In the genomic region with DNA sequence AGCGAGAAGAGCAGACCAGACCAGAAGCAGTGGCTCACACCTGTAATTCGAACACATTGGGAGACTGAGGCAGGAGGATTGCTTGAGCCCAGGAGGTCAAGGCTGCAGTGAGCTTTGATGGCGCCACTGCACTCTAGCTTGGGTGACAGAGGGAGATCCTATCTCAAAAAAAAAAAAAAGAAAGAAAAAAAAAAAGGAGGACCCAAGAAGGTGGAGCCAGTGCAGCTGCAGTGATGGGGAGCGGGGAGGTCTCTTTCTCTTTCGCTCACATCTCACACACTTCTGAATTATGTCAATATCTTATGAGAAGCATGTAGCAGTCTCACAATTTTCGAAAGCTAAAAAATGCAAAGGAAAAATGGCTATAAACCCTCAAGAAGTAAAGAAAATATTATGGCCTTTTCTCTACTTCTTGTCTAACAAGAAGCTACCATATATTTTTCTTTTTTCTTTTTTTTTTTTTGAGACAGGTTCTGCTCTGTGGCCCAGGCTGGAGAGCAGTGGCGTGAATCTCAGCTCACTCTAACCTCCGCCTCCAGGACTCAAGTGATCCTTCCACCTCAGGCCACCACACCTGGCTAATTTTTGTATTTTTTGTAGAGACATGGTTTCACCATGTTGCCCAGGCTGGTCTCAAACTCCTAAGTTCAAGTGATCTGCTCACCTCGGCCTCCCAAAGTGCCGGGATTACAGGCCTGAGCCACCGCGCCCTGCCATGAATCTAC, we compare ENCODE assay signal across 21 cellular contexts. TPM values are rescaled to one million over a fixed set of nuclear protein-coding genes. Genes with fewer than 3 reads are reported as not detected.
DNase-seq lines count a peak whose midpoint lies in the region; ATAC-seq and TF ChIP-seq lines count a peak whose summit lies in the region.
"Had no signal": no experiment of that assay in that cellular context is flagged by ENCODE, and none has a peak within 500 bp of the region (broad histone marks: within the 10 kb centered on the region; RNA-seq: fewer than 3 reads in every experiment).

No MANE protein-coding gene starts in this region.

- no peak for DNase-seq in GM23338 (ENCODE audit: low spot score)
- DNase-seq in NAMALWA (ENCODE audit: low spot score) = peak; percentile 89
- no peak for DNase-seq in mammary epithelial cell
- no peak for DNase-seq in osteoblast (ENCODE audit: insufficient read length, low spot score, missing footprints)
- DNase-seq: BE2C; CD4-positive, alpha-beta T cell; DND-41; GDM1; GOT3; KG1; NCI-H1092 treated with DMSO at 0.1 percent for 48 hours; NCI-H2081 treated with DMSO at 0.1 percent for 48 hours; NCI-H510A treated with DMSO at 0.1 percent for 48 hours; NCI-H82; SHP77; SK-N-SH had no signal

- H3K79me2 ChIP-seq in GM23338 (replicated peaks; ENCODE audit: insufficient read depth) (no peaks in the 10 kb centered on the region), mammary epithelial cell (ENCODE audit: insufficient read depth, low read length) (no peaks in the 10 kb centered on the region), osteoblast (ENCODE audit: insufficient read depth, low read length) (no peaks in the 10 kb centered on the region)

- no peaks in the 10 kb centered on the region for H3K36me3 ChIP-seq in GM23338 (ENCODE audit: insufficient read depth)
- no peaks in the 10 kb centered on the region for H3K36me3 ChIP-seq in mammary epithelial cell (ENCODE audit: insufficient read depth, low read length)
- no peaks in the 10 kb centered on the region for H3K36me3 ChIP-seq in osteoblast (ENCODE audit: insufficient read depth, low read length)
- H3K36me3 ChIP-seq: BE2C had no signal

- H3K27me3 ChIP-seq in GM23338 (ENCODE audit: insufficient read depth) (no peaks in the 10 kb centered on the region), mammary epithelial cell (ENCODE audit: insufficient read depth, low read length) (peaks cover 2% of the 10 kb centered on the region), osteoblast (ENCODE audit: insufficient read depth, low read length) (no peaks in the 10 kb centered on the region)

- H3K9me2 ChIP-seq in GM23338 (ENCODE audit: insufficient read depth) = no peaks in the 10 kb centered on the region
- H3K9me2 ChIP-seq: SK-N-SH had no signal

- peaks cover 27% of the 10 kb centered on the region for H3K4me1 Mint-ChIP-seq in GM23338
- peaks cover 7% of the 10 kb centered on the region for H3K4me1 Mint-ChIP-seq in nephron

- ATAC-seq in GM23338 = no peak
- no peak for ATAC-seq in GM19467 (IDR thresholded peaks at IDR 0.05; ENCODE audit: unreplicated experiment)
- ATAC-seq in GM18519 (IDR thresholded peaks at IDR 0.05; ENCODE audit: low FRiP score, unreplicated experiment) = no peak

- H3K4me2 ChIP-seq in GM23338 = no peak overlapping the region
- H3K4me2 ChIP-seq in mammary epithelial cell (ENCODE audit: insufficient read depth, low read depth, low read length) = peak overlapping the region; percentile 13
- H3K4me2 ChIP-seq in osteoblast (ENCODE audit: insufficient read depth, low read length) = no peak overlapping the region
- H3K4me2 ChIP-seq: SK-N-SH had no signal

- dilution Hi-C loops in mammary epithelial cell (cut with HindIII; ENCODE audit: low sequenced_read_pairs) = loop anchor here (10.0 kb wide), 1 partner anchor 231 kb away; no protein-coding TSS in a partner anchor

- TF ChIP-seq CTCF in GM23338 (conservative IDR thresholded peaks at IDR 0.05; ENCODE audit: low read depth in 2 of 2) (no peak), mammary epithelial cell (conservative IDR thresholded peaks at IDR 0.05 in 1 of 2, IDR thresholded peaks at IDR 0.05 in 1 of 2; ENCODE audit: extremely low read depth in 1 of 2, insufficient read depth in 1 of 2, low read depth in 1 of 2, low read length in 2 of 2) (no peak), nephron (IDR thresholded peaks at IDR 0.05; ENCODE audit: unreplicated experiment in 3 of 3) (no peak), osteoblast (IDR thresholded peaks at IDR 0.05; ENCODE audit: extremely low read depth, low read depth, low read length) (no peak)

- H3K9me3 ChIP-seq in mammary epithelial cell (replicated peaks; ENCODE audit: insufficient read depth, low read length) (no peaks in the 10 kb centered on the region), osteoblast (ENCODE audit: low read depth, low read length) (no peaks in the 10 kb centered on the region)
- H3K9me3 ChIP-seq: BE2C, SK-N-SH had no signal

- H3K27ac Mint-ChIP-seq in GM23338 (no peak overlapping the region), nephron (peak overlapping the region in 2 of 3 experiments; percentile 32 to 64)
- H3K27ac Mint-ChIP-seq: CD4-positive, alpha-beta T cell had no signal

- no peaks in the 10 kb centered on the region for H4K20me1 ChIP-seq in GM23338 (replicated peaks; ENCODE audit: insufficient read depth)
- H4K20me1 ChIP-seq in mammary epithelial cell (ENCODE audit: insufficient read depth, low read length) = no peaks in the 10 kb centered on the region
- no peaks in the 10 kb centered on the region for H4K20me1 ChIP-seq in osteoblast (ENCODE audit: insufficient read depth, low read length)

- H3K27ac ChIP-seq in GM23338 (ENCODE audit: low read depth) (no peak overlapping the region), mammary epithelial cell (ENCODE audit: insufficient read depth, low read depth, low read length) (peak overlapping the region; percentile 14), osteoblast (ENCODE audit: low read depth, low read length) (no peak overlapping the region)

- H3F3A ChIP-seq in GM23338 (replicated peaks; ENCODE audit: low read depth) = peaks cover 4% of the 10 kb centered on the region; the same call in 1 of the 2 replicates

- H3K36me3 Mint-ChIP-seq in GM23338 (ENCODE audit: low read depth) (no peaks in the 10 kb centered on the region; the same call in 2 of the 3 replicates), nephron (ENCODE audit: low read depth) (no peaks in the 10 kb centered on the region)

- CTCF ChIA-PET in mammary epithelial cell (lab: Charles Lee; ENCODE audit: low non-redundant PET) = no interaction called here

- H2AFZ ChIP-seq in GM23338 (peak overlapping the region; percentile 74; the same call in 1 of the 2 replicates), mammary epithelial cell (ENCODE audit: low read depth, low read length) (no peak overlapping the region), osteoblast (ENCODE audit: low read length) (no peak overlapping the region)

- H3K4me3 Mint-ChIP-seq in GM23338 = no peak overlapping the region
- H3K4me3 Mint-ChIP-seq in nephron = no peak overlapping the region
- H3K4me3 Mint-ChIP-seq: CD4-positive, alpha-beta T cell had no signal

- intact Hi-C loops in mammary epithelial cell (cut with micrococcal nuclease) = loop anchor here (5.0 kb wide), 1 partner anchor 48 kb away; no protein-coding TSS in a partner anchor

- H3K4me3 ChIP-seq in GM23338 (no peak overlapping the region), mammary epithelial cell (replicated peaks in 1 of 3; ENCODE audit: insufficient read depth in 1 of 3, low read depth in 2 of 3, low read length in 3 of 3) (no peak overlapping the region), osteoblast (ENCODE audit: insufficient read depth, low read length) (no peak overlapping the region)

- H3K27me3 Mint-ChIP-seq in GM23338 (ENCODE audit: insufficient read depth, low read depth, poor library complexity) (peaks cover 6% of the 10 kb centered on the region), nephron (ENCODE audit: low read depth) (peaks cover 56% of the 10 kb centered on the region)

- H3K9ac ChIP-seq in mammary epithelial cell (ENCODE audit: insufficient read depth, low read length) = no peak overlapping the region
- H3K9ac ChIP-seq: SK-N-SH had no signal

- H3K9me3 Mint-ChIP-seq in GM23338 (no peaks in the 10 kb centered on the region), nephron (no peaks in the 10 kb centered on the region)

- BruUV-seq in mammary epithelial cell (replicated peaks; lab: Mats Ljungman, UMichigan) = no TSS peak

- in situ Hi-C loops in mammary epithelial cell (cut with MboI; ENCODE audit: low sequenced_read_pairs in 2 of 2) = loop anchor here (25.0 kb wide), 1 partner anchor 763 kb away; no protein-coding TSS in a partner anchor

- peaks cover 10% of the 10 kb centered on the region for H3K4me1 ChIP-seq in GM23338 (ENCODE audit: insufficient read depth)
- H3K4me1 ChIP-seq in mammary epithelial cell (ENCODE audit: insufficient read depth, low read length) = peaks cover 20% of the 10 kb centered on the region
- peaks cover 3% of the 10 kb centered on the region for H3K4me1 ChIP-seq in osteoblast (ENCODE audit: insufficient read depth, low read length)
- H3K4me1 ChIP-seq: BE2C had no signal

- WGBS in mammary epithelial cell (ENCODE audit: low coverage, missing lambda C conversion rate) = 98% methylated on average over 6 of the region's 12 CpGs

TF ChIP-seq in GM23338, 12 proteins besides CTCF, POLR2A, EP300 and RAD21 (continues in another document):
- no peak for TF ChIP-seq STAT1 (IDR thresholded peaks at IDR 0.05; ENCODE audit: unreplicated experiment)
- TF ChIP-seq POLR2AphosphoS5 (IDR thresholded peaks at IDR 0.05; ENCODE audit: low read depth) = no peak
- no peak for TF ChIP-seq ZNF114 (CRISPR knock-in tag; IDR thresholded peaks at IDR 0.05)
- TF ChIP-seq JUNB (IDR thresholded peaks at IDR 0.05; ENCODE audit: unreplicated experiment) = no peak
- TF ChIP-seq EZH2phosphoT487 (IDR thresholded peaks at IDR 0.05; ENCODE audit: unreplicated experiment) = no peak

RNA-seq across cellular contexts. Expression of gene SPO11, which starts 3.8 kb away (rescaled TPM):
- total RNA-seq in GM23338 (2014; rRNA removed; shearing (Covaris generic)) = not detected in 2 replicates
- not detected in 2 replicates for polyA plus RNA-seq in GM23338 (2016; fragmentation: Nextera tagmentation; extraction: Ambion mirVana)
- not detected for total RNA-seq in mammary epithelial cell
- not detected for polyA plus RNA-seq in mammary epithelial cell
- polyA minus RNA-seq in mammary epithelial cell = not detected
- not detected in 2 replicates for total RNA-seq in osteoblast
- total RNA-seq: Calu3; CD4-positive, alpha-beta T cell; M059J had no signal
- polyA plus RNA-seq: SK-N-SH had no signal

RNA-seq across cellular contexts. Expression of gene RAE1, which starts 25.3 kb away (rescaled TPM):
- total RNA-seq in GM23338 (2014; rRNA removed; shearing (Covaris generic)) = 43.3 and 59.7 TPM in 2 replicates
- 33.0 and 35.4 TPM in 2 replicates for polyA plus RNA-seq in GM23338 (2016; fragmentation: Nextera tagmentation; extraction: Ambion mirVana)
- 10 to 100 TPM; 30.2 to 34.7 TPM for total RNA-seq in mammary epithelial cell
- polyA plus RNA-seq in mammary epithelial cell = 42.3 TPM
- 38.7 TPM for polyA minus RNA-seq in mammary epithelial cell
- total RNA-seq in osteoblast = 22.7 and 24.6 TPM in 2 replicates

RNA-seq across cellular contexts. Expression of gene BMP7, which starts 59.4 kb away (rescaled TPM):
- total RNA-seq in GM23338 (2014; rRNA removed; shearing (Covaris generic)) = 16.6 and 22.8 TPM in 2 replicates
- 15.9 and 17.8 TPM in 2 replicates for polyA plus RNA-seq in GM23338 (2016; fragmentation: Nextera tagmentation; extraction: Ambion mirVana)
- 1 to 10 TPM in 1 of 2 donors, not detected in 1; 2.0 TPM for total RNA-seq in mammary epithelial cell
- not detected for polyA plus RNA-seq in mammary epithelial cell
- polyA minus RNA-seq in mammary epithelial cell = not detected
- total RNA-seq in osteoblast = not detected in 2 replicates
- total RNA-seq: Calu3; CD4-positive, alpha-beta T cell had no signal
- polyA plus RNA-seq: SK-N-SH had no signal
